In the genomic region with DNA sequence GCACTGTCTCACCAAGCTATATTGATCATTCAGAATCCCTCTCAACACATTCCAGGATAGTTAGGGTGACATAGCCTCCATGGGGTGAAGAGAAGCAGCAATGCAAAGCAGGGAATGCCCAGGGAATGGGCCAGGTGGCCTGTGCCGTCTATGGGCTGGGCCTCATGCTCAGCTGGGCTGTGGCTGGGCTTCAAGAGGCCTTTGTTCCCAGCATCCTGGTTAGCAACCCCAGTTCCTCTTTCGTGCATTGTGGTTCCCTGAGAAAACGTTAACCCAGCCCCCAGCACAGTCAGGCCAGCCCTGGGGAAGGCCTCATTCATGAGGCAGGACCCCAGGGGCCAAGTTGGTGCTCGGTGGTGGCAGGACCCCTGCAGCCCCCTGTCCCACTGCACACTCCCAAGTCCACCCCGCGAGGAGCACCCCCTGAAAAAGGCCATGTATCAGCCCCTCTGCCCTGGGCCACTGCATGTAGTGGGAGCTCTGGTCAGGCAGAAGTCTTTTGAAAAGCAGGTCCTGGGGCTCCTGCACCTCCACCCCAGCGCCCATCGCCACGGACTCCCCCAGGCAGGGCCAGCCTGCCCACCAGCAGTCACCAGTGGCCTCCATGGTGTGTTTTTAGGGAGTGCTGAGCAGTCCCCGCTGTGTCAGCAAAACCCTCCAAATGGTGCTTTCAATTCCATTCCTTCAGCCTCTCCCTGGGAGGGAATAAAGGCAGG, we compare ENCODE assay signal across 8 cellular contexts. TPM values are rescaled to one million over a fixed set of nuclear protein-coding genes. Genes with fewer than 3 reads are reported as not detected.
DNase-seq lines count a peak whose midpoint lies in the region; ATAC-seq and TF ChIP-seq lines count a peak whose summit lies in the region.

No MANE protein-coding gene starts in this region.

- H3K9me3 Mint-ChIP-seq in activated naive CD4-positive, alpha-beta T cell treated with anti-CD3 and anti-CD28 coated beads, Interleukin-2, amount 50 U/mL, for 24 hours: no peaks in the 10 kb centered on the region
- no peaks in the 10 kb centered on the region for H3K9me3 Mint-ChIP-seq in activated naive CD4-positive, alpha-beta T cell treated with anti-CD3 and anti-CD28 coated beads, Interleukin-2, amount 50 U/mL, for 72 hours

- peak overlapping the region; percentile 70 to 82 for H3K27ac ChIP-seq in uterus

- H3K36me3 Mint-ChIP-seq in activated naive CD4-positive, alpha-beta T cell treated with anti-CD3 and anti-CD28 coated beads, Interleukin-2, amount 50 U/mL, for 24 hours: peaks cover 18% of the 10 kb centered on the region
- peaks cover 8 to 35% of the 10 kb centered on the region in 2 donors for H3K36me3 Mint-ChIP-seq in activated naive CD4-positive, alpha-beta T cell treated with anti-CD3 and anti-CD28 coated beads, Interleukin-2, amount 50 U/mL, for 72 hours

- peak overlapping the region; percentile 94 for H3K27ac Mint-ChIP-seq in activated naive CD4-positive, alpha-beta T cell treated with anti-CD3 and anti-CD28 coated beads, Interleukin-2, amount 50 U/mL, for 24 hours
- peak overlapping the region; percentile 90 to 99 for H3K27ac Mint-ChIP-seq in activated naive CD4-positive, alpha-beta T cell treated with anti-CD3 and anti-CD28 coated beads, Interleukin-2, amount 50 U/mL, for 72 hours

- intact Hi-C loops in uterus (cut with DNase I; ENCODE audit: low total_unique reads): no loop called here

- peaks cover 94% of the 10 kb centered on the region for H3K4me1 Mint-ChIP-seq in activated naive CD4-positive, alpha-beta T cell treated with anti-CD3 and anti-CD28 coated beads, Interleukin-2, amount 50 U/mL, for 24 hours

- no peak for TF ChIP-seq CTCF in uterus (IDR thresholded peaks at IDR 0.05)

- peak in 1 of 2 donors; percentile 17 for ATAC-seq in activated naive CD4-positive, alpha-beta T cell treated with anti-CD3 and anti-CD28 coated beads, Interleukin-2, amount 50 U/mL, for 72 hours
- ATAC-seq in GM21576 (IDR thresholded peaks at IDR 0.05; ENCODE audit: unreplicated experiment) (no peak), GM18861 (IDR thresholded peaks at IDR 0.05; ENCODE audit: unreplicated experiment) (no peak)

- H3K36me3 ChIP-seq in uterus: no peaks in the 10 kb centered on the region

- H3K27me3 Mint-ChIP-seq in activated naive CD4-positive, alpha-beta T cell treated with anti-CD3 and anti-CD28 coated beads, Interleukin-2, amount 50 U/mL, for 24 hours: no peaks in the 10 kb centered on the region

- no peak overlapping the region for H3K4me3 ChIP-seq in uterus

- TF ChIP-seq POLR2A in uterus (IDR thresholded peaks at IDR 0.05): no peak

- H3K4me1 ChIP-seq in uterus: peaks cover 0 to 6% of the 10 kb centered on the region in 2 donors

- no peaks in the 10 kb centered on the region for H3K9me3 ChIP-seq in uterus

- peak overlapping the region; percentile 55 for H3K4me3 Mint-ChIP-seq in activated naive CD4-positive, alpha-beta T cell treated with anti-CD3 and anti-CD28 coated beads, Interleukin-2, amount 50 U/mL, for 24 hours

- no peaks in the 10 kb centered on the region for H3K27me3 ChIP-seq in uterus

- no peak for DNase-seq in activated naive CD4-positive, alpha-beta T cell treated with anti-CD3 and anti-CD28 coated beads, Interleukin-2, amount 50 U/mL, for 16 hours
- DNase-seq in activated naive CD4-positive, alpha-beta T cell treated with anti-CD3 and anti-CD28 coated beads, Interleukin-2, amount 50 U/mL, for 72 hours (ENCODE audit: low spot score in 2 of 2): no peak
- DNase-seq in medulla oblongata (ENCODE audit: extremely low spot score) (peak; percentile 70), uterus (no peak), NCI-H748 treated with DMSO at 0.1 percent for 48 hours (lab: John Stamatoyannopoulos, UW) (no peak)

RNA-seq across cellular contexts. Expression of gene VSIR, which starts 25.4 kb away (rescaled TPM):
- 100 to 1,000 TPM in 1 of 2 donors, 10 to 100 TPM in 1; 54.5 to 126 TPM for total RNA-seq in activated naive CD4-positive, alpha-beta T cell treated with anti-CD3 and anti-CD28 coated beads, Interleukin-2, amount 50 U/mL, for 72 hours
- total RNA-seq in uterus: 100 to 1,000 TPM in 1 of 4 donors, 10 to 100 TPM in 3; 18.9 to 127 (median 36.7) TPM

RNA-seq across cellular contexts. Expression of gene C10orf105, which starts 28.4 kb away (rescaled TPM):
- under 1 TPM; 0.45 to 0.68 TPM for total RNA-seq in activated naive CD4-positive, alpha-beta T cell treated with anti-CD3 and anti-CD28 coated beads, Interleukin-2, amount 50 U/mL, for 72 hours
- total RNA-seq in uterus: 1 to 10 TPM in 1 of 4 donors, under 1 TPM in 1, not detected in 2; 0.07 to 1.2 TPM
